19 cellular contexts compared by ENCODE assay signal in genomic region chr1:201476670-201477344, GRCh38. TPM values are rescaled to one million over a fixed set of nuclear protein-coding genes. Genes with fewer than 3 reads are reported as not detected.
DNase-seq lines count a peak whose midpoint lies in the region; ATAC-seq, FAIRE-seq and TF ChIP-seq lines count a peak whose summit lies in the region.
"Had no signal": no experiment of that assay in that cellular context is flagged by ENCODE, and none has a peak within 500 bp of the region (broad histone marks: within the 10 kb centered on the region; RNA-seq: fewer than 3 reads in every experiment).

No MANE protein-coding gene starts in this region.

- H3K4me1 Mint-ChIP-seq in astrocyte (ENCODE audit: low read depth, unreplicated experiment): peaks cover 20% of the 10 kb centered on the region
- H3K4me1 Mint-ChIP-seq in mesothelial cell of epicardium: peaks cover 31% of the 10 kb centered on the region
- H3K4me1 Mint-ChIP-seq in activated CD4-positive, alpha-beta T cell treated with anti-CD3 and anti-CD28 coated beads for 36 hours: peaks cover 11% of the 10 kb centered on the region
- H3K4me1 Mint-ChIP-seq in natural killer cell treated with Interleukin-12 subunit alpha and Interleukin-12 subunit beta and Interleukin-15 and Interleukin-18, amount 100 ng/mL, for 72 hours (ENCODE audit: low read depth in 2 of 2): peaks cover 6 to 8% of the 10 kb centered on the region in 2 donors

- peaks cover 48 to 60% (median 54%) of the 10 kb centered on the region in 10 experiments for H3K4me1 ChIP-seq in BLaER1 treated with 17β-estradiol and CSF1 and Interleukin-3, amounts not matched to agents 10 nM and 100 nM
- peaks cover 14% of the 10 kb centered on the region for H3K4me1 ChIP-seq in astrocyte (ENCODE audit: insufficient read depth, low read length)
- H3K4me1 ChIP-seq: BE2C, parathyroid adenoma had no signal

- H3K36me3 Mint-ChIP-seq in astrocyte (ENCODE audit: low read depth, unreplicated experiment) (no peaks in the 10 kb centered on the region), mesothelial cell of epicardium (no peaks in the 10 kb centered on the region)
- H3K36me3 Mint-ChIP-seq in activated CD4-positive, alpha-beta T cell treated with anti-CD3 and anti-CD28 coated beads for 36 hours (ENCODE audit: low read depth): no peaks in the 10 kb centered on the region
- H3K36me3 Mint-ChIP-seq in natural killer cell treated with Interleukin-12 subunit alpha and Interleukin-12 subunit beta and Interleukin-15 and Interleukin-18, amount 100 ng/mL, for 72 hours: no peaks in the 10 kb centered on the region

- H3K27me3 Mint-ChIP-seq in astrocyte (ENCODE audit: low read depth, unreplicated experiment): peaks cover 6% of the 10 kb centered on the region
- peaks cover 10% of the 10 kb centered on the region for H3K27me3 Mint-ChIP-seq in mesothelial cell of epicardium (ENCODE audit: low read depth)
- H3K27me3 Mint-ChIP-seq in activated CD4-positive, alpha-beta T cell treated with anti-CD3 and anti-CD28 coated beads for 36 hours: peaks cover 38% of the 10 kb centered on the region
- peaks cover 21 to 26% of the 10 kb centered on the region in 2 donors for H3K27me3 Mint-ChIP-seq in natural killer cell treated with Interleukin-12 subunit alpha and Interleukin-12 subunit beta and Interleukin-15 and Interleukin-18, amount 100 ng/mL, for 72 hours

- intact Hi-C loops in activated CD4-positive, alpha-beta T cell treated with anti-CD3 and anti-CD28 coated beads for 36 hours (cut with DNase I, micrococcal nuclease): no loop called here

- POLR2A ChIA-PET in activated CD4-positive, alpha-beta T cell treated with anti-CD3 and anti-CD28 coated beads for 36 hours (lab: Charles Lee): no interaction called here

- no peak overlapping the region for H2AFZ ChIP-seq in astrocyte (ENCODE audit: low read depth, low read length)
- H2AFZ ChIP-seq: parathyroid adenoma had no signal

- H3K27ac ChIP-seq in BLaER1 treated with 17β-estradiol and CSF1 and Interleukin-3, amounts not matched to agents 10 nM and 100 nM: peak overlapping the region in 5 of 11 experiments; percentile 26 to 69 (median 43); a peak in 5 of 22 replicates
- H3K27ac ChIP-seq in astrocyte (ENCODE audit: low read depth, low read length): no peak overlapping the region
- H3K27ac ChIP-seq: parathyroid adenoma had no signal

- CTCF ChIA-PET in activated CD4-positive, alpha-beta T cell treated with anti-CD3 and anti-CD28 coated beads for 36 hours (lab: Charles Lee): interaction anchor here (0.8 to 1.9 kb wide), 3 partner anchors 9 to 28 kb away, joined by 3 to 4 read pairs (median 3); no protein-coding TSS in a partner anchor

- H3K9ac ChIP-seq in BLaER1 treated with 17β-estradiol and CSF1 and Interleukin-3, amounts not matched to agents 10 nM and 100 nM: peak overlapping the region in 2 of 11 experiments; percentile 5 to 45; a peak in 1 of 22 replicates
- no peak overlapping the region for H3K9ac ChIP-seq in astrocyte (ENCODE audit: low read length)
- H3K9ac ChIP-seq: parathyroid adenoma had no signal

- no peak overlapping the region for H3K4me3 Mint-ChIP-seq in astrocyte (ENCODE audit: unreplicated experiment)
- H3K4me3 Mint-ChIP-seq in mesothelial cell of epicardium: peak overlapping the region; percentile 20
- H3K4me3 Mint-ChIP-seq in activated CD4-positive, alpha-beta T cell treated with anti-CD3 and anti-CD28 coated beads for 36 hours: no peak overlapping the region
- H3K4me3 Mint-ChIP-seq in natural killer cell treated with Interleukin-12 subunit alpha and Interleukin-12 subunit beta and Interleukin-15 and Interleukin-18, amount 100 ng/mL, for 72 hours: no peak overlapping the region

- no peak for FAIRE-seq in astrocyte (lab: Jason Lieb, UNC)
- FAIRE-seq: endometrium had no signal

- H4K20me1 ChIP-seq in BLaER1 treated with 17β-estradiol and CSF1 and Interleukin-3, amounts not matched to agents 10 nM and 100 nM: no peaks in the 10 kb centered on the region
- no peaks in the 10 kb centered on the region for H4K20me1 ChIP-seq in astrocyte (ENCODE audit: insufficient read depth, low read length)

- no peaks in the 10 kb centered on the region for H3K79me2 ChIP-seq in astrocyte (ENCODE audit: insufficient read depth, low read length)
- H3K79me2 ChIP-seq: parathyroid adenoma had no signal

- DNase-seq in HK-2 (ENCODE audit: unreplicated experiment) (peak; percentile 64), astrocyte (ENCODE audit: low read depth) (no peak), mesothelial cell of epicardium (ENCODE audit: low spot score in 2 of 2, unreplicated experiment in 2 of 2) (no peak), NCI-H1417 treated with DMSO at 0.1 percent for 48 hours (lab: John Stamatoyannopoulos, UW) (no peak)
- no peak for DNase-seq in effector CD8-positive, alpha-beta T cell (lab: John Stamatoyannopoulos, UW)
- no peak for DNase-seq in activated CD4-positive, alpha-beta T cell treated with anti-CD3 and anti-CD28 coated beads for 36 hours
- no peak for DNase-seq in natural killer cell treated with Interleukin-12 subunit alpha and Interleukin-12 subunit beta and Interleukin-15 and Interleukin-18, amount 100 ng/mL, for 72 hours (ENCODE audit: low spot score)
- DNase-seq: activated CD4-positive, alpha-beta T cell treated with anti-CD3 and anti-CD28 coated beads, Interleukin-2, amount 50 U/mL, for 4 hours; activated effector memory CD4-positive, alpha-beta T cell treated with Interleukin-2 at 50 U/mL for 16 hours; BE2C; GF-D8; Kasumi-1; mesendoderm; stimulated activated CD4-positive, alpha-beta T cell treated with anti-CD3 and anti-CD28 coated beads, Interleukin-1b, Interleukin-23, amount 100 ng/mL, for 48 hours had no signal

- H3K9me3 Mint-ChIP-seq in astrocyte (ENCODE audit: unreplicated experiment): no peaks in the 10 kb centered on the region
- H3K9me3 Mint-ChIP-seq in mesothelial cell of epicardium: no peaks in the 10 kb centered on the region
- no peaks in the 10 kb centered on the region for H3K9me3 Mint-ChIP-seq in activated CD4-positive, alpha-beta T cell treated with anti-CD3 and anti-CD28 coated beads for 36 hours (ENCODE audit: low read depth)
- no peaks in the 10 kb centered on the region for H3K9me3 Mint-ChIP-seq in natural killer cell treated with Interleukin-12 subunit alpha and Interleukin-12 subunit beta and Interleukin-15 and Interleukin-18, amount 100 ng/mL, for 72 hours

- peaks cover 0 to 10% (median 8%) of the 10 kb centered on the region in 11 experiments; a peak in 11 of 22 replicates for H3K27me3 ChIP-seq in BLaER1 treated with 17β-estradiol and CSF1 and Interleukin-3, amounts not matched to agents 10 nM and 100 nM
- H3K27me3 ChIP-seq in astrocyte (ENCODE audit: insufficient read depth, low read length): no peaks in the 10 kb centered on the region
- H3K27me3 ChIP-seq: breast epithelium had no signal

- peak overlapping the region; percentile 49 to 84 (median 75) for H3K4me2 ChIP-seq in BLaER1 treated with 17β-estradiol and CSF1 and Interleukin-3, amounts not matched to agents 10 nM and 100 nM
- no peak overlapping the region for H3K4me2 ChIP-seq in astrocyte (ENCODE audit: low read length)

- ATAC-seq in activated CD4-positive, alpha-beta T cell treated with anti-CD3 and anti-CD28 coated beads for 36 hours: no peak
- no peak for ATAC-seq in natural killer cell treated with Interleukin-12 subunit alpha and Interleukin-12 subunit beta and Interleukin-15 and Interleukin-18, amount 100 ng/mL, for 72 hours

- no peak for TF ChIP-seq CTCF in astrocyte (IDR thresholded peaks at IDR 0.05; ENCODE audit: insufficient read depth, low read depth, low read length)
- TF ChIP-seq CTCF in mesothelial cell of epicardium (IDR thresholded peaks at IDR 0.05; ENCODE audit: unreplicated experiment): no peak

- H3K27ac Mint-ChIP-seq in astrocyte (ENCODE audit: unreplicated experiment) (peak overlapping the region; percentile 38), mesothelial cell of epicardium (peak overlapping the region; percentile 86)
- H3K27ac Mint-ChIP-seq in activated CD4-positive, alpha-beta T cell treated with anti-CD3 and anti-CD28 coated beads for 36 hours: no peak overlapping the region
- no peak overlapping the region for H3K27ac Mint-ChIP-seq in natural killer cell treated with Interleukin-12 subunit alpha and Interleukin-12 subunit beta and Interleukin-15 and Interleukin-18, amount 100 ng/mL, for 72 hours

- no peak overlapping the region for H3K4me3 ChIP-seq in BLaER1 treated with 17β-estradiol and CSF1 and Interleukin-3, amounts not matched to agents 10 nM and 100 nM
- H3K4me3 ChIP-seq in astrocyte (ENCODE audit: insufficient read depth, low read depth, low read length): no peak overlapping the region
- H3K4me3 ChIP-seq: breast epithelium had no signal

- H3K36me3 ChIP-seq in BLaER1 treated with 17β-estradiol and CSF1 and Interleukin-3, amounts not matched to agents 10 nM and 100 nM: no peaks in the 10 kb centered on the region
- no peaks in the 10 kb centered on the region for H3K36me3 ChIP-seq in astrocyte (ENCODE audit: insufficient read depth, low read length)
- H3K36me3 ChIP-seq: BE2C, breast epithelium had no signal

- H3K9me3 ChIP-seq in BLaER1 treated with 17β-estradiol and CSF1 and Interleukin-3, amounts not matched to agents 10 nM and 100 nM (replicated peaks in 1 of 11): no peaks in the 10 kb centered on the region
- no peaks in the 10 kb centered on the region for H3K9me3 ChIP-seq in astrocyte (ENCODE audit: insufficient read depth, low read depth, low read length)
- H3K9me3 ChIP-seq: BE2C, breast epithelium had no signal

RNA-seq across cellular contexts. Expression of gene PHLDA3, which starts 7.8 kb away (rescaled TPM):
- total RNA-seq in astrocyte (150 and 152 TPM in 2 replicates), mesothelial cell of epicardium (84.0 to 92.8 TPM (median 87.5 TPM) in 3 replicates)
- total RNA-seq in activated CD4-positive, alpha-beta T cell treated with anti-CD3 and anti-CD28 coated beads for 36 hours: 1 to 10 TPM; 2.2 to 3.5 TPM
- 1 to 10 TPM; 2.7 to 3.3 TPM for total RNA-seq in natural killer cell treated with Interleukin-12 subunit alpha and Interleukin-12 subunit beta and Interleukin-15 and Interleukin-18, amount 100 ng/mL, for 72 hours

RNA-seq across cellular contexts. Expression of gene CSRP1, which starts 30.1 kb away (rescaled TPM):
- 289 and 317 TPM in 2 replicates for total RNA-seq in astrocyte
- total RNA-seq in mesothelial cell of epicardium: 10.4 to 11.4 TPM (median 10.7 TPM) in 3 replicates
- 10 to 100 TPM; 49.2 to 50.7 TPM for total RNA-seq in activated CD4-positive, alpha-beta T cell treated with anti-CD3 and anti-CD28 coated beads for 36 hours
- total RNA-seq in natural killer cell treated with Interleukin-12 subunit alpha and Interleukin-12 subunit beta and Interleukin-15 and Interleukin-18, amount 100 ng/mL, for 72 hours: 10 to 100 TPM; 41.6 to 57.8 TPM

RNA-seq across cellular contexts. Expression of gene TNNI1, which starts 55.3 kb away (rescaled TPM):
- total RNA-seq in astrocyte: 3.0 and 3.2 TPM in 2 replicates
- total RNA-seq in mesothelial cell of epicardium: 6.7 to 8.4 TPM (median 7.6 TPM) in 3 replicates
- total RNA-seq in activated CD4-positive, alpha-beta T cell treated with anti-CD3 and anti-CD28 coated beads for 36 hours: not detected
- total RNA-seq in natural killer cell treated with Interleukin-12 subunit alpha and Interleukin-12 subunit beta and Interleukin-15 and Interleukin-18, amount 100 ng/mL, for 72 hours: not detected
- total RNA-seq: T-helper 2 cell treated with Interferon-gamma antibody and Interleukin-4, amounts not matched to agents 100 ng/mL and 5 ng/mL, for 36 hours had no signal

Comparison
In these comparisons a context has a peak if more than half of its experiments do, and no peak if none do; other contexts are left out.
1. H3K27ac Mint-ChIP-seq: peak in astrocyte (single experiment) and mesothelial cell of epicardium (single experiment); none in activated CD4-positive, alpha-beta T cell treated with anti-CD3 and anti-CD28 coated beads for 36 hours (single experiment) and natural killer cell treated with Interleukin-12 subunit alpha and Interleukin-12 subunit beta and Interleukin-15 and Interleukin-18, amount 100 ng/mL, for 72 hours (0 of 2).
2. RNA of gene PHLDA3, which starts 7.8 kb away (total RNA-seq): 150 to 152 TPM in astrocyte and 84.0 to 92.8 TPM in mesothelial cell of epicardium; 2.2 to 3.5 TPM in activated CD4-positive, alpha-beta T cell treated with anti-CD3 and anti-CD28 coated beads for 36 hours and 2.7 to 3.3 TPM in natural killer cell treated with Interleukin-12 subunit alpha and Interleukin-12 subunit beta and Interleukin-15 and Interleukin-18, amount 100 ng/mL, for 72 hours; every median in the first group is over 10 times any median in the second.